Comparison of ENCODE assay signal across 1 cellular context in the genomic region with DNA sequence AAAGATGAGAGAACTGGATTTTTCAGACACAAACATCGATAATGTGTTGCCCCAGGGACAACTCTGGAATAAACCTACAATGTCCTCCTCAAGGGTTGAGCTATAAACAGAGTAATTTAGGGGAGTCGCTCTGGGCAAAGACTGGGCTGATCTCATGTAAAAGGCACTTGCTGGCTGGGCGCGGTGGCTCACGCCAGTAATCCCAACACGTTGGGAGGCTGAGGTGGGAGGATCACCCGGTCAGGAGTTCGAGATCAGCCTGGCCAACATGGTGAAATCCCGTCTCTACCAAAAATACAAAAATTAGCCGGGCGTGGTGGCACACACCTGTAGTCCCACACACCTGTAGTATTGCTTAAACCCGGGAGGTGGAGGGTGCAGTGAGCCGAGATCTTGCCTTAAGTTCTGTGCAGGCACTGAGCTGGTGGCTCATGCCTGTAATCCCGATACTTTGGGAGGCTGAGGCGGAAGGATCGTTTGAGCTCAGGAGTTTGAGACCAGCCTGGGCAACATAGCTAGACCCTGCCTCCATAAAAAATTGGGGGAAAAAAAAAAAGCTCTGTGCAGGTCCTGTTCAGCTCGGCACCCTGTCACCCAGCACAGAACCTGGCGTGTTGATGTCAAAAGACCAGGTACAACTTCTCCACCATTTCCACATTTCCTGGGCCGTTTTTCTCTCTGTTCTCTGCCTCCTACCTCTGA.
TF ChIP-seq lines count a peak whose summit lies in the region.

No MANE protein-coding gene starts in this region.

TF ChIP-seq in H1, 55 proteins besides CTCF, POLR2A, EP300 and RAD21:
- no peak for TF ChIP-seq RXRA (IDR thresholded peaks at IDR 0.05; ENCODE audit: insufficient read depth, low read depth, low read length)
- no peak for TF ChIP-seq TEAD4 (IDR thresholded peaks at IDR 0.05; ENCODE audit: low read depth, low read length)
- TF ChIP-seq CREB1 (IDR thresholded peaks at IDR 0.05): no peak
